ENCODE assay signal across 8 cellular contexts in the genomic region with DNA sequence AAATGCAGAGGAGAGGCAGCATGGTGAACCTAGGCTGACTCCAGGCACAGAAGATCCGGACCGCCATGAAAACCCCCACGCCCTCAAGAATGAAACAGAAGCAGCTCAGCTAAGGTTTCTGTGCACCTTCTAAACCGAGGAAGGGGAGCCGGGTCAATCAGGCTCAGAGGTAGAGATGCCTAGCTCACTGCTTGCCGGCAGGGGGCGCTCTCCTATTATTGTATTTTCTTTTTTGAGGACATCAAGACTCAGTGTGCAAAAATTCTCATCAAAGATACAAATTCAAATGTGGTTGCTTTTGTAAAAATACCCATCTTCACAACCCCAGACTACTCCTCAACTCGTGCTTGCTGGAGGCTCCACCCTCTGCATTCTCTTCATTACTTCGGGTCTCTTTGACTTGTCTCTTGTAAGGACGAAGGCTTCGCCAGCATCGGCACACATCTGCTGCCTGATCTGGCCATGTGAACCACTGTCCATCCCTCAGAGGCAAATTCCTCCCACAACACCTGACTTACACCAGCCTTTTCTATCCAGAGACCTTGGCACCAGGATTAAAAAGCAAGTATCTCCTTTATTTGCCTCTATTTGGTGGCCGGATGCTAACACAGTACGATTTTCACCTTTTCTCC. TPM values are rescaled to one million over a fixed set of nuclear protein-coding genes. Genes with fewer than 3 reads are reported as not detected.
DNase-seq lines count a peak whose midpoint lies in the region; ATAC-seq and TF ChIP-seq lines count a peak whose summit lies in the region.

No MANE protein-coding gene starts in this region.

- peak; percentile 88 for TF ChIP-seq CTCF in GM12872 (IDR thresholded peaks at IDR 0.05; ENCODE audit: insufficient read depth, low read depth, low read length)
- peak; percentile 93 for TF ChIP-seq CTCF in smooth muscle cell (IDR thresholded peaks at IDR 0.05; ENCODE audit: borderline replicate concordance, insufficient read depth, poor library complexity, severe bottlenecking)

- H3K9me3 ChIP-seq in MG63 = no peaks in the 10 kb centered on the region
- no peaks in the 10 kb centered on the region for H3K9me3 ChIP-seq in smooth muscle cell (replicated peaks; ENCODE audit: low read depth)

- DNase-seq in MG63 = peak; percentile 14
- peak; percentile 33 to 72 (median 61) for DNase-seq in T-helper 2 cell
- DNase-seq in anterior cingulate cortex (lab: John Stamatoyannopoulos, UW) = peak in 45 of 58 donors; percentile 6 to 79 (median 40)
- DNase-seq in hippocampal formation (lab: John Stamatoyannopoulos, UW) = peak; percentile 58 to 69
- peak; percentile 24 for DNase-seq in smooth muscle cell (lab: John Stamatoyannopoulos, UW; ENCODE audit: unreplicated experiment)

- H3K4me3 ChIP-seq in MG63 = no peak overlapping the region
- no peak overlapping the region for H3K4me3 ChIP-seq in smooth muscle cell

- no peaks in the 10 kb centered on the region for H3K79me2 ChIP-seq in smooth muscle cell (ENCODE audit: low read depth)

- H3K4me2 ChIP-seq in smooth muscle cell = no peak overlapping the region

- H3K36me3 ChIP-seq in MG63 (no peaks in the 10 kb centered on the region), smooth muscle cell (ENCODE audit: low read depth) (no peaks in the 10 kb centered on the region)

- no peak for ATAC-seq in HG03108 (IDR thresholded peaks at IDR 0.05; ENCODE audit: unreplicated experiment)
- ATAC-seq in GM21423 (IDR thresholded peaks at IDR 0.05; ENCODE audit: unreplicated experiment) = no peak

- no peaks in the 10 kb centered on the region for H3F3A ChIP-seq in smooth muscle cell (ENCODE audit: low read depth)

- no peak overlapping the region for H3K9ac ChIP-seq in smooth muscle cell (ENCODE audit: low read depth)

- WGBS in smooth muscle cell (ENCODE audit: low lambda C conversion rate) = 37% methylated on average over 14 of the region's 14 CpGs

- H3K27me3 ChIP-seq in MG63 = no peaks in the 10 kb centered on the region
- H3K27me3 ChIP-seq in smooth muscle cell (ENCODE audit: low read depth) = no peaks in the 10 kb centered on the region

- no peaks in the 10 kb centered on the region for H4K20me1 ChIP-seq in smooth muscle cell (ENCODE audit: low read depth)

- no peaks in the 10 kb centered on the region for H3K4me1 ChIP-seq in smooth muscle cell (ENCODE audit: low read depth)

- no peak overlapping the region for H2AFZ ChIP-seq in smooth muscle cell (ENCODE audit: low read depth)

- no peak overlapping the region for H3K27ac ChIP-seq in smooth muscle cell (ENCODE audit: low read depth)

RNA-seq across cellular contexts. Expression of gene RNASE3, which starts 33.4 kb away (rescaled TPM):
- total RNA-seq in MG63 (2014; rRNA removed; shearing (Covaris generic); ENCODE audit: low replicate concordance) = not detected in 2 replicates
- total RNA-seq in smooth muscle cell = not detected in 2 replicates
- polyA plus RNA-seq in smooth muscle cell = 0.26 TPM in 1 of 2 replicates, not detected in the other

RNA-seq across cellular contexts. Expression of gene RNASE1, which starts 55.1 kb away (rescaled TPM):
- not detected in 2 replicates for total RNA-seq in MG63 (2014; rRNA removed; shearing (Covaris generic); ENCODE audit: low replicate concordance)
- total RNA-seq in smooth muscle cell = 4.0 and 13.5 TPM in 2 replicates
- 6.9 and 8.5 TPM in 2 replicates for polyA plus RNA-seq in smooth muscle cell
